3 cellular contexts compared by ENCODE assay signal in genomic region chr22:25508761-25509321, GRCh38.
A peak's percentile ranks its signal among the peaks of the same experiment; 100 is the strongest.
TF ChIP-seq lines count a peak whose summit lies in the region.

No MANE protein-coding gene starts in this region.

TF ChIP-seq in GM23338, 12 proteins besides CTCF, POLR2A, EP300 and RAD21 (continues in another document):
- TF ChIP-seq EZH2 (IDR thresholded peaks at IDR 0.05; ENCODE audit: low read depth, unreplicated experiment) (no peak), ZNF114 (CRISPR knock-in tag; IDR thresholded peaks at IDR 0.05) (no peak), ETS1 (IDR thresholded peaks at IDR 0.05) (no peak), REST (IDR thresholded peaks at IDR 0.05; ENCODE audit: unreplicated experiment) (no peak), ZNF331 (CRISPR knock-in tag; IDR thresholded peaks at IDR 0.05; ENCODE audit: low read depth) (no peak), STAT1 (IDR thresholded peaks at IDR 0.05; ENCODE audit: unreplicated experiment) (no peak), JUNB (IDR thresholded peaks at IDR 0.05; ENCODE audit: unreplicated experiment) (no peak), EZH2phosphoT487 (IDR thresholded peaks at IDR 0.05; ENCODE audit: unreplicated experiment) (no peak)

TF ChIP-seq in WTC11, 78 proteins besides CTCF, POLR2A, EP300 and RAD21:
- no peak for TF ChIP-seq NR1H2 (CRISPR knock-in tag; IDR thresholded peaks at IDR 0.05)
- TF ChIP-seq ZNF121 (CRISPR knock-in tag; IDR thresholded peaks at IDR 0.05) = 0 out of 2 replicates have a peak, but pooled peaks have one; percentile 10

TF ChIP-seq in HepG2, 621 proteins besides CTCF, POLR2A, EP300 and RAD21:
- TF ChIP-seq ELF4 (CRISPR knock-in tag; IDR thresholded peaks at IDR 0.05; ENCODE audit: borderline replicate concordance) (no peak), MBNL3 (CRISPR knock-in tag; conservative IDR thresholded peaks at IDR 0.05) (no peak), ATM (IDR thresholded peaks at IDR 0.05; ENCODE audit: borderline replicate concordance) (no peak), MZF1 (CRISPR knock-in tag; IDR thresholded peaks at IDR 0.05; ENCODE audit: borderline replicate concordance) (no peak), MYNN (CRISPR knock-in tag; IDR thresholded peaks at IDR 0.05; ENCODE audit: low read depth) (no peak), ZNF768 (CRISPR knock-in tag; IDR thresholded peaks at IDR 0.05) (peak; percentile 34; the same call in 1 of the 2 replicates), ZBTB38 (CRISPR knock-in tag; IDR thresholded peaks at IDR 0.05) (no peak), U2AF2 (IDR thresholded peaks at IDR 0.05; ENCODE audit: low read depth, low read length) (no peak), ZNF124 (CRISPR knock-in tag; IDR thresholded peaks at IDR 0.05) (no peak)
